ENCODE assay signal across 27 cellular contexts in the genomic region with DNA sequence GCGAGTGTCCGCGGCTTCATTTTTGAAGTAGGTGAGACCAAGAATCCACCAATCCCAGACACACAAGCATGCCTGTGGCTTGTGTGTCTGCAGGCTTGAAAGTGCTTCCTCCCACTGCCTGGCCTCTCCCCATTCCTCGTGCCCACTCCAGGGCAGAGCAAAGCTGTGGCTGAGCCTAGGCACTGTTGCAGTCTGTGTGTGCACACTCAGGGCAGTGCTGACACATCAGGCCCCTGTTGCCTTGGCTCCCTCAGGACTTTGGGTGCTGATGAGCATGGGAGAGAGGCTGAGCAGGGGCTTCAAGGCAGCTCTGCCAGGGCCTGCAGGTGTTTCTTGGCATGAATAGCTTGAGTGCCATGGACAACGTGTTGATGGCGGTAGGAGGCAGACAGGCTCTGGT.
"Had no signal": no experiment of that assay in that cellular context is flagged by ENCODE, and none has a peak within 500 bp of the region (broad histone marks: within the 10 kb centered on the region; RNA-seq: fewer than 3 reads in every experiment).

No MANE protein-coding gene starts in this region.

- H3K36me3 ChIP-seq: brain microvascular endothelial cell had no signal

- DNase-seq: activated CD4-positive, alpha-beta memory T cell treated with anti-CD3 and anti-CD28 coated beads, Interleukin-2, amount 10 ng/mL, durations not matched to agents 7 days and 5 days; activated CD4-positive, alpha-beta T cell treated with anti-CD3 and anti-CD28 coated beads for 36 hours; activated CD4-positive, alpha-beta T cell treated with anti-CD3 and anti-CD28 coated beads, Interleukin-2, amount 10 ng/mL, durations not matched to agents 24 days and 14 days; activated CD4-positive, alpha-beta T cell treated with anti-CD3 and anti-CD28 coated beads, Interleukin-2, amount 50 U/mL, for 4 hours; activated CD4-positive, CD25-positive, alpha-beta regulatory T cell; activated CD4-positive, CD25-positive, alpha-beta regulatory T cell treated with anti-CD3 and anti-CD28 coated beads, Interleukin-2, amount 50 U/mL, for 72 hours; activated CD8-positive, alpha-beta memory T cell treated with anti-CD3 and anti-CD28 coated beads, Interleukin-2, amount 50 U/mL, for 48 hours; activated gamma-delta T cell; activated naive CD4-positive, alpha-beta T cell; activated naive CD4-positive, alpha-beta T cell treated with anti-CD3 and anti-CD28 coated beads, Interleukin-2, amount 10 ng/mL, durations not matched to agents 7 days and 5 days; activated naive CD8-positive, alpha-beta T cell treated with anti-CD3 and anti-CD28 coated beads, Interleukin-2, amount 10 ng/mL, durations not matched to agents 7 days and 5 days; activated T-cell treated with anti-CD3 and anti-CD28 coated beads for 4 hours; activated T-cell treated with anti-CD3 and anti-CD28 coated beads, Interleukin-2, amount 50 U/mL, for 24 hours; activated T-cell treated with anti-CD3 and anti-CD28 coated beads, Interleukin-2, amount 50 U/mL, for 72 hours; amniotic stem cell; anterior cingulate cortex; brain microvascular endothelial cell; dorsolateral prefrontal cortex; effector memory CD4-positive, alpha-beta T cell; endodermal cell; foreskin fibroblast; head of caudate nucleus; T-cell; T1000 had no signal

- ATAC-seq: activated CD4-positive, alpha-beta T cell treated with anti-CD3 and anti-CD28 coated beads for 36 hours; activated naive CD4-positive, alpha-beta T cell treated with anti-CD3 and anti-CD28 coated beads, Interleukin-2, amount 50 U/mL, for 72 hours; activated T-cell treated with anti-CD3 and anti-CD28 coated beads, Interleukin-2, amount 50 U/mL, for 72 hours; esophagus mucosa; T-cell had no signal

- H3K4me3 ChIP-seq: coronary artery, dorsolateral prefrontal cortex had no signal

- H3K27ac ChIP-seq: brain microvascular endothelial cell, coronary artery, dorsolateral prefrontal cortex had no signal

- H3K27me3 ChIP-seq: brain microvascular endothelial cell, dorsolateral prefrontal cortex had no signal
